8 cellular contexts compared by ENCODE assay signal in the genomic region with DNA sequence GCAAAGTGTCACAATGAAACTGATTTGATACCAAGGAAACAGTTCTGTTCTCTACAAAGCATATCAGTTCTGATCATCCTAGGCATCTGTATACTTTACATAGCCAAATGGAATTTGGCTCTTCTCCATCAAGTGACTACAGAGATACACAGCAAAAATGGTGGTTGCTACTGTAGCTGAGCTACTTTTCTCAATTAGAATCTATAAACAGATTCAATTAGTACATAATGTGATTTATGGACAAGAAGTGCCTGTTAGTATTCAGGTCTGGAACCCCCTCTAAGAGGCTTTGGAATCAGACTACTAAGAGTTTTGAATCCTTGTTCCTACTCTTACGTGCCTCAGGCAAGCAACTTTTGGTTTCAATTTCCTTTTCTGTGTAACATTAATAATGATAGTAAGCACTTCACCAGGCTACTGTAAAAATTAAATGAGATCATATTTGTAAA. TPM values are rescaled to one million over a fixed set of nuclear protein-coding genes. Genes with fewer than 3 reads are reported as not detected.
DNase-seq lines count a peak whose midpoint lies in the region; ATAC-seq lines count a peak whose summit lies in the region.

No MANE protein-coding gene starts in this region.

- peaks cover 29% of the 10 kb centered on the region for H3K4me1 ChIP-seq in mononuclear cell (ENCODE audit: insufficient read depth, low read length)

- peak overlapping the region; percentile 76 for H3K27ac Mint-ChIP-seq in activated T-helper 2 cell treated with anti-CD3 and anti-CD28 coated beads, Interferon-gamma antibody, Interleukin-2, Interleukin-4, amounts not matched to agents 10 μg/mL and 5 μg/mL and 100 μg/mL, durations not matched to agents 14 hours and 24 hours and 36 hours

- H3K9me3 ChIP-seq in mononuclear cell (ENCODE audit: low read depth, low read length), result no peaks in the 10 kb centered on the region

- H3K9me3 Mint-ChIP-seq in activated T-helper 2 cell treated with anti-CD3 and anti-CD28 coated beads, Interferon-gamma antibody, Interleukin-2, Interleukin-4, amounts not matched to agents 10 μg/mL and 5 μg/mL and 100 μg/mL, durations not matched to agents 14 hours and 24 hours and 36 hours, result no peaks in the 10 kb centered on the region

- in situ Hi-C loops in KBM-7 (cut with MboI; ENCODE audit: low pct_unique_long_range_greater_than_20kb, low sequenced_read_pairs), result no loop called here

- intact Hi-C loops in Right ventricle myocardium superior (cut with DNase I) (no loop called here), Right ventricle myocardium inferior (cut with DNase I) (no loop called here)
- intact Hi-C loops in activated T-helper 2 cell treated with anti-CD3 and anti-CD28 coated beads, Interferon-gamma antibody, Interleukin-2, Interleukin-4, amounts not matched to agents 10 μg/mL and 5 μg/mL and 100 μg/mL, durations not matched to agents 14 hours and 24 hours and 36 hours (cut with micrococcal nuclease), result loop anchor here (1.0 to 2.0 kb wide), 3 partner anchors 8 to 26 kb away; partner anchors contain the start of gene C21orf91

- H3K27me3 Mint-ChIP-seq in activated T-helper 2 cell treated with anti-CD3 and anti-CD28 coated beads, Interferon-gamma antibody, Interleukin-2, Interleukin-4, amounts not matched to agents 10 μg/mL and 5 μg/mL and 100 μg/mL, durations not matched to agents 14 hours and 24 hours and 36 hours (ENCODE audit: low read depth), result no peaks in the 10 kb centered on the region

- peaks cover 57% of the 10 kb centered on the region for H3K4me1 Mint-ChIP-seq in activated T-helper 2 cell treated with anti-CD3 and anti-CD28 coated beads, Interferon-gamma antibody, Interleukin-2, Interleukin-4, amounts not matched to agents 10 μg/mL and 5 μg/mL and 100 μg/mL, durations not matched to agents 14 hours and 24 hours and 36 hours (ENCODE audit: low read depth)

- H3K4me3 Mint-ChIP-seq in activated T-helper 2 cell treated with anti-CD3 and anti-CD28 coated beads, Interferon-gamma antibody, Interleukin-2, Interleukin-4, amounts not matched to agents 10 μg/mL and 5 μg/mL and 100 μg/mL, durations not matched to agents 14 hours and 24 hours and 36 hours (ENCODE audit: low read depth), result peak overlapping the region; percentile 52

- H3K36me3 Mint-ChIP-seq in activated T-helper 2 cell treated with anti-CD3 and anti-CD28 coated beads, Interferon-gamma antibody, Interleukin-2, Interleukin-4, amounts not matched to agents 10 μg/mL and 5 μg/mL and 100 μg/mL, durations not matched to agents 14 hours and 24 hours and 36 hours (ENCODE audit: low read depth), result peaks cover 55% of the 10 kb centered on the region

- DNase-seq in Right ventricle myocardium superior (no peak), Right ventricle myocardium inferior (ENCODE audit: missing footprints) (no peak), amniotic stem cell (lab: John Stamatoyannopoulos, UW) (no peak), KBM-7 (no peak), middle frontal gyrus (ENCODE audit: extremely low spot score, low spot score) (no peak)
- no peak for DNase-seq in activated T-helper 2 cell treated with anti-CD3 and anti-CD28 coated beads, Interferon-gamma antibody, Interleukin-2, Interleukin-4, amounts not matched to agents 10 μg/mL and 5 μg/mL and 100 μg/mL, durations not matched to agents 14 hours and 24 hours and 36 hours (ENCODE audit: low spot score)

- H3K4me3 ChIP-seq in mononuclear cell (ENCODE audit: low read length), result peak overlapping the region; percentile 12

- H3K27me3 ChIP-seq in mononuclear cell (ENCODE audit: insufficient read depth, low read length), result no peaks in the 10 kb centered on the region

- peak; percentile 56 for ATAC-seq in Right ventricle myocardium superior (ENCODE audit: poor library complexity)
- ATAC-seq in Right ventricle myocardium inferior, result no peak
- ATAC-seq in HG03097 (IDR thresholded peaks at IDR 0.05; ENCODE audit: low FRiP score, unreplicated experiment), result peak; percentile 73

RNA-seq across cellular contexts. Expression of gene C21orf91, which starts 25.5 kb away (rescaled TPM):
- total RNA-seq in Right ventricle myocardium superior, result 6.3 TPM
- total RNA-seq in Right ventricle myocardium inferior, result 6.5 TPM
- total RNA-seq in activated T-helper 2 cell treated with anti-CD3 and anti-CD28 coated beads, Interferon-gamma antibody, Interleukin-2, Interleukin-4, amounts not matched to agents 10 μg/mL and 5 μg/mL and 100 μg/mL, durations not matched to agents 14 hours and 24 hours and 36 hours, result 22.5 and 27.0 TPM in 2 replicates
- 44.2 TPM for total RNA-seq in mononuclear cell
